Comparison of ENCODE assay signal across 1 cellular context in the genomic region with DNA sequence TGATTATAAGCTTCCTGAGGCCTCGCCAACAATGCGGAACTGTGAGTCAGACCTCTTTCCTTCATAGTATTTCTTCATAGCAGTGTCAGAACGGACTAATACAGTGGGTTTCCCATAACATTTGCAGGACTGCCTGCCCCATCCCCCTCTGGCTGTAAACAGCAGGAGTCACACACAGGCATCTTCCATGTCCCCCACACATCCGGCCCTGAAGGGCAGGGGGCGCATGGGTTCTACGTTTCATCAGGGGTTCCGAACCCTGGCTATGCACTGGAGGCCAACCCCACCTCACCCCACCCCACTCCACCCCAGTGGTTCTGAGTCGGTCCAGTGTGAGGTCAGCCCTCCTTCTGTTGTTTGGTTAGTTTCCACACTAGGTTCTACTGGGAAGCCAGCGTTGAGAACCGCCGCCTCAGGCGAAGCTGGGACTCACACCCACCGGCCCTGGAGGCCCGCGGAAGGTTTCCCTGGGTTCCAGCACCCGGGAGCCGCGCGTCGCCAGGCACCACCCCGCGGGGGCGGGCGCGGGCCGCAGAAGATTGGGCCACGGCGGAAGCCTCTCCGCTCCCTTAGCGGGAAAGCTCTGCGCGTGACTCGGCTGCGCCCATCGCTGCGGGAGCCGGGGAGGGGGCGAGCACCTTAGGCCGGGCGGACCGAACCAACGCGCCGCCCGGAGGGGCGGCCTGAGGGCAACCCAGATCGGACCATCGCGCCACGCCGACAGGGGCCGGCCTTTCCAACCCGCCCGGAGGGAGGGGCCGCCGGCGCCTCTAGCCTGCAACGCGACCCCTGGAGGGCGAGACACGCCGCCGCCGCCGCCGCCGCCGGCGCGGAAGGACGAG.
TF ChIP-seq lines count a peak whose summit lies in the region.

A gene with protein sequence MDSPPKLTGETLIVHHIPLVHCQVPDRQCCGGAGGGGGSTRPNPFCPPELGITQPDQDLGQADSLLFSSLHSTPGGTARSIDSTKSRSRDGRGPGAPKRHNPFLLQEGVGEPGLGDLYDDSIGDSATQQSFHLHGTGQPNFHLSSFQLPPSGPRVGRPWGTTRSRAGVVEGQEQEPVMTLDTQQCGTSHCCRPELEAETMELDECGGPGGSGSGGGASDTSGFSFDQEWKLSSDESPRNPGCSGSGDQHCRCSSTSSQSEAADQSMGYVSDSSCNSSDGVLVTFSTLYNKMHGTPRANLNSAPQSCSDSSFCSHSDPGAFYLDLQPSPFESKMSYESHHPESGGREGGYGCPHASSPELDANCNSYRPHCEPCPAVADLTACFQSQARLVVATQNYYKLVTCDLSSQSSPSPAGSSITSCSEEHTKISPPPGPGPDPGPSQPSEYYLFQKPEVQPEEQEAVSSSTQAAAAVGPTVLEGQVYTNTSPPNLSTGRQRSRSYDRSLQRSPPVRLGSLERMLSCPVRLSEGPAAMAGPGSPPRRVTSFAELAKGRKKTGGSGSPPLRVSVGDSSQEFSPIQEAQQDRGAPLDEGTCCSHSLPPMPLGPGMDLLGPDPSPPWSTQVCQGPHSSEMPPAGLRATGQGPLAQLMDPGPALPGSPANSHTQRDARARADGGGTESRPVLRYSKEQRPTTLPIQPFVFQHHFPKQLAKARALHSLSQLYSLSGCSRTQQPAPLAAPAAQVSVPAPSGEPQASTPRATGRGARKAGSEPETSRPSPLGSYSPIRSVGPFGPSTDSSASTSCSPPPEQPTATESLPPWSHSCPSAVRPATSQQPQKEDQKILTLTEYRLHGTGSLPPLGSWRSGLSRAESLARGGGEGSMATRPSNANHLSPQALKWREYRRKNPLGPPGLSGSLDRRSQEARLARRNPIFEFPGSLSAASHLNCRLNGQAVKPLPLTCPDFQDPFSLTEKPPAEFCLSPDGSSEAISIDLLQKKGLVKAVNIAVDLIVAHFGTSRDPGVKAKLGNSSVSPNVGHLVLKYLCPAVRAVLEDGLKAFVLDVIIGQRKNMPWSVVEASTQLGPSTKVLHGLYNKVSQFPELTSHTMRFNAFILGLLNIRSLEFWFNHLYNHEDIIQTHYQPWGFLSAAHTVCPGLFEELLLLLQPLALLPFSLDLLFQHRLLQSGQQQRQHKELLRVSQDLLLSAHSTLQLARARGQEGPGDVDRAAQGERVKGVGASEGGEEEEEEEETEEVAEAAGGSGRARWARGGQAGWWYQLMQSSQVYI (N-terminal part only) (plus strand): TSS at position 799 of the 842 bp plus-strand sequence. CDS start 56,411 bp downstream, outside the sequence.

TF ChIP-seq in HEK293, 187 proteins besides CTCF, POLR2A, EP300 and RAD21 (continued from another document and continues in another):
- TF ChIP-seq, protein P1, sequence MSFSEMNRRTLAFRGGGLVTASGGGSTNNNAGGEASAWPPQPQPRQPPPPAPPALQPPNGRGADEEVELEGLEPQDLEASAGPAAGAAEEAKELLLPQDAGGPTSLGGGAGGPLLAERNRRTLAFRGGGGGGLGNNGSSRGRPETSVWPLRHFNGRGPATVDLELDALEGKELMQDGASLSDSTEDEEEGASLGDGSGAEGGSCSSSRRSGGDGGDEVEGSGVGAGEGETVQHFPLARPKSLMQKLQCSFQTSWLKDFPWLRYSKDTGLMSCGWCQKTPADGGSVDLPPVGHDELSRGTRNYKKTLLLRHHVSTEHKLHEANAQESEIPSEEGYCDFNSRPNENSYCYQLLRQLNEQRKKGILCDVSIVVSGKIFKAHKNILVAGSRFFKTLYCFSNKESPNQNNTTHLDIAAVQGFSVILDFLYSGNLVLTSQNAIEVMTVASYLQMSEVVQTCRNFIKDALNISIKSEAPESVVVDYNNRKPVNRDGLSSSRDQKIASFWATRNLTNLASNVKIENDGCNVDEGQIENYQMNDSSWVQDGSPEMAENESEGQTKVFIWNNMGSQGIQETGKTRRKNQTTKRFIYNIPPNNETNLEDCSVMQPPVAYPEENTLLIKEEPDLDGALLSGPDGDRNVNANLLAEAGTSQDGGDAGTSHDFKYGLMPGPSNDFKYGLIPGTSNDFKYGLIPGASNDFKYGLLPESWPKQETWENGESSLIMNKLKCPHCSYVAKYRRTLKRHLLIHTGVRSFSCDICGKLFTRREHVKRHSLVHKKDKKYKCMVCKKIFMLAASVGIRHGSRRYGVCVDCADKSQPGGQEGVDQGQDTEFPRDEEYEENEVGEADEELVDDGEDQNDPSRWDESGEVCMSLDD (tag by site-specific recombination; IDR thresholded peaks at IDR 0.05) = peak; percentile 28
- peak; percentile 67; the same call in 1 of the 2 replicates for TF ChIP-seq KLF10 (tag by site-specific recombination; IDR thresholded peaks at IDR 0.05)
- TF ChIP-seq, protein P2, sequence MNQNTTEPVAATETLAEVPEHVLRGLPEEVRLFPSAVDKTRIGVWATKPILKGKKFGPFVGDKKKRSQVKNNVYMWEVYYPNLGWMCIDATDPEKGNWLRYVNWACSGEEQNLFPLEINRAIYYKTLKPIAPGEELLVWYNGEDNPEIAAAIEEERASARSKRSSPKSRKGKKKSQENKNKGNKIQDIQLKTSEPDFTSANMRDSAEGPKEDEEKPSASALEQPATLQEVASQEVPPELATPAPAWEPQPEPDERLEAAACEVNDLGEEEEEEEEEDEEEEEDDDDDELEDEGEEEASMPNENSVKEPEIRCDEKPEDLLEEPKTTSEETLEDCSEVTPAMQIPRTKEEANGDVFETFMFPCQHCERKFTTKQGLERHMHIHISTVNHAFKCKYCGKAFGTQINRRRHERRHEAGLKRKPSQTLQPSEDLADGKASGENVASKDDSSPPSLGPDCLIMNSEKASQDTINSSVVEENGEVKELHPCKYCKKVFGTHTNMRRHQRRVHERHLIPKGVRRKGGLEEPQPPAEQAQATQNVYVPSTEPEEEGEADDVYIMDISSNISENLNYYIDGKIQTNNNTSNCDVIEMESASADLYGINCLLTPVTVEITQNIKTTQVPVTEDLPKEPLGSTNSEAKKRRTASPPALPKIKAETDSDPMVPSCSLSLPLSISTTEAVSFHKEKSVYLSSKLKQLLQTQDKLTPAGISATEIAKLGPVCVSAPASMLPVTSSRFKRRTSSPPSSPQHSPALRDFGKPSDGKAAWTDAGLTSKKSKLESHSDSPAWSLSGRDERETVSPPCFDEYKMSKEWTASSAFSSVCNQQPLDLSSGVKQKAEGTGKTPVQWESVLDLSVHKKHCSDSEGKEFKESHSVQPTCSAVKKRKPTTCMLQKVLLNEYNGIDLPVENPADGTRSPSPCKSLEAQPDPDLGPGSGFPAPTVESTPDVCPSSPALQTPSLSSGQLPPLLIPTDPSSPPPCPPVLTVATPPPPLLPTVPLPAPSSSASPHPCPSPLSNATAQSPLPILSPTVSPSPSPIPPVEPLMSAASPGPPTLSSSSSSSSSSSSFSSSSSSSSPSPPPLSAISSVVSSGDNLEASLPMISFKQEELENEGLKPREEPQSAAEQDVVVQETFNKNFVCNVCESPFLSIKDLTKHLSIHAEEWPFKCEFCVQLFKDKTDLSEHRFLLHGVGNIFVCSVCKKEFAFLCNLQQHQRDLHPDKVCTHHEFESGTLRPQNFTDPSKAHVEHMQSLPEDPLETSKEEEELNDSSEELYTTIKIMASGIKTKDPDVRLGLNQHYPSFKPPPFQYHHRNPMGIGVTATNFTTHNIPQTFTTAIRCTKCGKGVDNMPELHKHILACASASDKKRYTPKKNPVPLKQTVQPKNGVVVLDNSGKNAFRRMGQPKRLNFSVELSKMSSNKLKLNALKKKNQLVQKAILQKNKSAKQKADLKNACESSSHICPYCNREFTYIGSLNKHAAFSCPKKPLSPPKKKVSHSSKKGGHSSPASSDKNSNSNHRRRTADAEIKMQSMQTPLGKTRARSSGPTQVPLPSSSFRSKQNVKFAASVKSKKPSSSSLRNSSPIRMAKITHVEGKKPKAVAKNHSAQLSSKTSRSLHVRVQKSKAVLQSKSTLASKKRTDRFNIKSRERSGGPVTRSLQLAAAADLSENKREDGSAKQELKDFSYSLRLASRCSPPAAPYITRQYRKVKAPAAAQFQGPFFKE (tag by site-specific recombination; IDR thresholded peaks at IDR 0.05; ENCODE audit: borderline replicate concordance) = no peak
- 0 out of 2 replicates have a peak, but pooled peaks have one; percentile 29 for TF ChIP-seq ZNF501 (tag by site-specific recombination; IDR thresholded peaks at IDR 0.05)
- TF ChIP-seq, protein P3, sequence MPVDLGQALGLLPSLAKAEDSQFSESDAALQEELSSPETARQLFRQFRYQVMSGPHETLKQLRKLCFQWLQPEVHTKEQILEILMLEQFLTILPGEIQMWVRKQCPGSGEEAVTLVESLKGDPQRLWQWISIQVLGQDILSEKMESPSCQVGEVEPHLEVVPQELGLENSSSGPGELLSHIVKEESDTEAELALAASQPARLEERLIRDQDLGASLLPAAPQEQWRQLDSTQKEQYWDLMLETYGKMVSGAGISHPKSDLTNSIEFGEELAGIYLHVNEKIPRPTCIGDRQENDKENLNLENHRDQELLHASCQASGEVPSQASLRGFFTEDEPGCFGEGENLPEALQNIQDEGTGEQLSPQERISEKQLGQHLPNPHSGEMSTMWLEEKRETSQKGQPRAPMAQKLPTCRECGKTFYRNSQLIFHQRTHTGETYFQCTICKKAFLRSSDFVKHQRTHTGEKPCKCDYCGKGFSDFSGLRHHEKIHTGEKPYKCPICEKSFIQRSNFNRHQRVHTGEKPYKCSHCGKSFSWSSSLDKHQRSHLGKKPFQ (tag by site-specific recombination; IDR thresholded peaks at IDR 0.05) = peak; percentile 60; the same call in 1 of the 2 replicates
- TF ChIP-seq ZNF561 (tag by site-specific recombination; IDR thresholded peaks at IDR 0.05; ENCODE audit: borderline replicate concordance) = peak; percentile 87; the same call in 1 of the 2 replicates
- TF ChIP-seq ZBTB8A (tag by site-specific recombination; IDR thresholded peaks at IDR 0.05) = peak; percentile 93
- TF ChIP-seq, protein P4, sequence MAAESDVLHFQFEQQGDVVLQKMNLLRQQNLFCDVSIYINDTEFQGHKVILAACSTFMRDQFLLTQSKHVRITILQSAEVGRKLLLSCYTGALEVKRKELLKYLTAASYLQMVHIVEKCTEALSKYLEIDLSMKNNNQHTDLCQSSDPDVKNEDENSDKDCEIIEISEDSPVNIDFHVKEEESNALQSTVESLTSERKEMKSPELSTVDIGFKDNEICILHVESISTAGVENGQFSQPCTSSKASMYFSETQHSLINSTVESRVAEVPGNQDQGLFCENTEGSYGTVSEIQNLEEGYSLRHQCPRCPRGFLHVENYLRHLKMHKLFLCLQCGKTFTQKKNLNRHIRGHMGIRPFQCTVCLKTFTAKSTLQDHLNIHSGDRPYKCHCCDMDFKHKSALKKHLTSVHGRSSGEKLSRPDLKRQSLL (tag by site-specific recombination; IDR thresholded peaks at IDR 0.05) = peak; percentile 74
- TF ChIP-seq ZNF266 (tag by site-specific recombination; IDR thresholded peaks at IDR 0.05; ENCODE audit: low read depth) = no peak
- TF ChIP-seq SCRT2 (tag by site-specific recombination; IDR thresholded peaks at IDR 0.05) = no peak
- TF ChIP-seq, protein P5, sequence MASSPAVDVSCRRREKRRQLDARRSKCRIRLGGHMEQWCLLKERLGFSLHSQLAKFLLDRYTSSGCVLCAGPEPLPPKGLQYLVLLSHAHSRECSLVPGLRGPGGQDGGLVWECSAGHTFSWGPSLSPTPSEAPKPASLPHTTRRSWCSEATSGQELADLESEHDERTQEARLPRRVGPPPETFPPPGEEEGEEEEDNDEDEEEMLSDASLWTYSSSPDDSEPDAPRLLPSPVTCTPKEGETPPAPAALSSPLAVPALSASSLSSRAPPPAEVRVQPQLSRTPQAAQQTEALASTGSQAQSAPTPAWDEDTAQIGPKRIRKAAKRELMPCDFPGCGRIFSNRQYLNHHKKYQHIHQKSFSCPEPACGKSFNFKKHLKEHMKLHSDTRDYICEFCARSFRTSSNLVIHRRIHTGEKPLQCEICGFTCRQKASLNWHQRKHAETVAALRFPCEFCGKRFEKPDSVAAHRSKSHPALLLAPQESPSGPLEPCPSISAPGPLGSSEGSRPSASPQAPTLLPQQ (tag by site-specific recombination; IDR thresholded peaks at IDR 0.05) = peak; percentile 43; the same call in 1 of the 2 replicates
- 0 out of 2 replicates have a peak, but pooled peaks have one; percentile 30 for TF ChIP-seq IKZF3 (tag by site-specific recombination; IDR thresholded peaks at IDR 0.05)
- TF ChIP-seq YY2 (tag by site-specific recombination; IDR thresholded peaks at IDR 0.05) = no peak
- no peak for TF ChIP-seq SETDB1 (IDR thresholded peaks at IDR 0.05; ENCODE audit: insufficient read length, low read length)
- TF ChIP-seq, protein P6, sequence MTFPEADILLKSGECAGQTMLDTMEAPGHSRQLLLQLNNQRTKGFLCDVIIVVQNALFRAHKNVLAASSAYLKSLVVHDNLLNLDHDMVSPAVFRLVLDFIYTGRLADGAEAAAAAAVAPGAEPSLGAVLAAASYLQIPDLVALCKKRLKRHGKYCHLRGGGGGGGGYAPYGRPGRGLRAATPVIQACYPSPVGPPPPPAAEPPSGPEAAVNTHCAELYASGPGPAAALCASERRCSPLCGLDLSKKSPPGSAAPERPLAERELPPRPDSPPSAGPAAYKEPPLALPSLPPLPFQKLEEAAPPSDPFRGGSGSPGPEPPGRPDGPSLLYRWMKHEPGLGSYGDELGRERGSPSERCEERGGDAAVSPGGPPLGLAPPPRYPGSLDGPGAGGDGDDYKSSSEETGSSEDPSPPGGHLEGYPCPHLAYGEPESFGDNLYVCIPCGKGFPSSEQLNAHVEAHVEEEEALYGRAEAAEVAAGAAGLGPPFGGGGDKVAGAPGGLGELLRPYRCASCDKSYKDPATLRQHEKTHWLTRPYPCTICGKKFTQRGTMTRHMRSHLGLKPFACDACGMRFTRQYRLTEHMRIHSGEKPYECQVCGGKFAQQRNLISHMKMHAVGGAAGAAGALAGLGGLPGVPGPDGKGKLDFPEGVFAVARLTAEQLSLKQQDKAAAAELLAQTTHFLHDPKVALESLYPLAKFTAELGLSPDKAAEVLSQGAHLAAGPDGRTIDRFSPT (tag by site-specific recombination; IDR thresholded peaks at IDR 0.05) = peak; percentile 59; the same call in 1 of the 2 replicates
- no peak for TF ChIP-seq ZNF768 (tag by site-specific recombination; IDR thresholded peaks at IDR 0.05)
- no peak for TF ChIP-seq ZNF654 (tag by site-specific recombination; IDR thresholded peaks at IDR 0.05; ENCODE audit: low read depth)
- no peak for TF ChIP-seq ZNF302 (tag by site-specific recombination; IDR thresholded peaks at IDR 0.05; ENCODE audit: low read depth)
- TF ChIP-seq, protein P7, sequence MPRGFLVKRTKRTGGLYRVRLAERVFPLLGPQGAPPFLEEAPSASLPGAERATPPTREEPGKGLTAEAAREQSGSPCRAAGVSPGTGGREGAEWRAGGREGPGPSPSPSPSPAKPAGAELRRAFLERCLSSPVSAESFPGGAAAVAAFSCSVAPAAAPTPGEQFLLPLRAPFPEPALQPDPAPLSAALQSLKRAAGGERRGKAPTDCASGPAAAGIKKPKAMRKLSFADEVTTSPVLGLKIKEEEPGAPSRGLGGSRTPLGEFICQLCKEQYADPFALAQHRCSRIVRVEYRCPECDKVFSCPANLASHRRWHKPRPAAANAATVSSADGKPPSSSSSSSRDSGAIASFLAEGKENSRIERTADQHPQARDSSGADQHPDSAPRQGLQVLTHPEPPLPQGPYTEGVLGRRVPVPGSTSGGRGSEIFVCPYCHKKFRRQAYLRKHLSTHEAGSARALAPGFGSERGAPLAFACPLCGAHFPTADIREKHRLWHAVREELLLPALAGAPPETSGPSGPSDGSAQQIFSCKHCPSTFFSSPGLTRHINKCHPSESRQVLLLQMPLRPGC (tag by site-specific recombination; IDR thresholded peaks at IDR 0.05) = no peak
- peak; percentile 77 for TF ChIP-seq ZIC2 (tag by site-specific recombination; IDR thresholded peaks at IDR 0.05)
- TF ChIP-seq ZNF473 (tag by site-specific recombination; IDR thresholded peaks at IDR 0.05) = no peak
- peak; percentile 34; the same call in 1 of the 2 replicates for TF ChIP-seq SP7 (tag by site-specific recombination; IDR thresholded peaks at IDR 0.05)
- TF ChIP-seq ZNF184 (tag by site-specific recombination; IDR thresholded peaks at IDR 0.05) = peak; percentile 21; the same call in 1 of the 2 replicates
